In genomic region chr17:33436321-33436720, GRCh38 we compare ENCODE assay signal across 17 cellular contexts.
DNase-seq lines count a peak whose midpoint lies in the region; TF ChIP-seq lines count a peak whose summit lies in the region.
"Had no signal": no experiment of that assay in that cellular context is flagged by ENCODE, and none has a peak within 500 bp of the region (broad histone marks: within the 10 kb centered on the region; RNA-seq: fewer than 3 reads in every experiment).

No MANE protein-coding gene starts in this region.

- no peaks in the 10 kb centered on the region for H3K9me3 Mint-ChIP-seq in activated T-helper 1 cell treated with anti-CD3 and anti-CD28 coated beads, Interleukin-12 subunit alpha, Interleukin-12 subunit beta, Interleukin-2, Interleukin-4 antibody, amounts not matched to agents 30 ng/mL and 10 ng/mL and 1 ng/mL, durations not matched to agents 14 hours and 24 hours and 36 hours
- H3K9me3 Mint-ChIP-seq: T-helper 1 cell treated with Interleukin-12 subunit alpha and Interleukin-12 subunit beta and Interleukin-4 antibody, amounts not matched to agents 30 μg/mL and 1 μg/mL, for 36 hours had no signal

- H3K36me3 Mint-ChIP-seq in activated T-helper 1 cell treated with anti-CD3 and anti-CD28 coated beads, Interleukin-12 subunit alpha, Interleukin-12 subunit beta, Interleukin-2, Interleukin-4 antibody, amounts not matched to agents 30 ng/mL and 10 ng/mL and 1 ng/mL, durations not matched to agents 14 hours and 24 hours and 36 hours (ENCODE audit: low read depth), result no peaks in the 10 kb centered on the region
- H3K36me3 Mint-ChIP-seq: memory B cell had no signal

- DNase-seq in CD1c-positive myeloid dendritic cell (ENCODE audit: extremely low spot score), result peak; percentile 1
- peak; percentile 17 for DNase-seq in MV-4-11 (lab: John Stamatoyannopoulos, UW)
- DNase-seq in cardiac fibroblast (ENCODE audit: low read depth in 2 of 2), result peak; percentile 8 to 24
- no peak for DNase-seq in testis
- no peak for DNase-seq in activated T-helper 1 cell treated with anti-CD3 and anti-CD28 coated beads, Interleukin-12 subunit alpha, Interleukin-12 subunit beta, Interleukin-2, Interleukin-4 antibody, amounts not matched to agents 30 ng/mL and 10 ng/mL and 1 ng/mL, durations not matched to agents 14 hours and 24 hours and 36 hours (ENCODE audit: low spot score)
- DNase-seq in activated naive CD4-positive, alpha-beta T cell treated with Interleukin-2 at 50 U/mL for 16 hours, result no peak
- no peak for DNase-seq in DMS 273 (lab: John Stamatoyannopoulos, UW; ENCODE audit: unreplicated experiment)
- DNase-seq: activated CD4-positive, CD25-positive, alpha-beta regulatory T cell; activated CD8-positive, alpha-beta memory T cell treated with anti-CD3 and anti-CD28 coated beads for 24 hours; amygdala; DMS 273 treated with DMSO at 0.1 percent for 48 hours; NCI-H2107; retina; substantia nigra had no signal

- H3K27me3 Mint-ChIP-seq in activated T-helper 1 cell treated with anti-CD3 and anti-CD28 coated beads, Interleukin-12 subunit alpha, Interleukin-12 subunit beta, Interleukin-2, Interleukin-4 antibody, amounts not matched to agents 30 ng/mL and 10 ng/mL and 1 ng/mL, durations not matched to agents 14 hours and 24 hours and 36 hours (ENCODE audit: insufficient read depth), result peaks cover 2% of the 10 kb centered on the region
- H3K27me3 Mint-ChIP-seq: memory B cell had no signal

- H3K27me3 ChIP-seq in testis, result no peaks in the 10 kb centered on the region

- no peak overlapping the region for H3K4me3 Mint-ChIP-seq in activated T-helper 1 cell treated with anti-CD3 and anti-CD28 coated beads, Interleukin-12 subunit alpha, Interleukin-12 subunit beta, Interleukin-2, Interleukin-4 antibody, amounts not matched to agents 30 ng/mL and 10 ng/mL and 1 ng/mL, durations not matched to agents 14 hours and 24 hours and 36 hours
- H3K4me3 Mint-ChIP-seq: memory B cell; T-helper 1 cell treated with Interleukin-12 subunit alpha and Interleukin-12 subunit beta and Interleukin-4 antibody, amounts not matched to agents 30 μg/mL and 1 μg/mL, for 36 hours had no signal

- no peaks in the 10 kb centered on the region for H3K4me1 Mint-ChIP-seq in activated T-helper 1 cell treated with anti-CD3 and anti-CD28 coated beads, Interleukin-12 subunit alpha, Interleukin-12 subunit beta, Interleukin-2, Interleukin-4 antibody, amounts not matched to agents 30 ng/mL and 10 ng/mL and 1 ng/mL, durations not matched to agents 14 hours and 24 hours and 36 hours (ENCODE audit: low read depth)
- H3K4me1 Mint-ChIP-seq: memory B cell had no signal

- TF ChIP-seq CTCF in cardiac fibroblast (IDR thresholded peaks at IDR 0.05; ENCODE audit: low read depth, low read length) (no peak), testis (IDR thresholded peaks at IDR 0.05) (no peak)

- H3K27ac ChIP-seq in mesodermal cell (ENCODE audit: low read depth, low read length, severe bottlenecking) (peak overlapping the region; percentile 92), testis (no peak overlapping the region)

- 74 to 100% methylated on average over 2 of the region's 3 CpGs for WGBS in mesodermal cell (ENCODE audit: insufficient coverage in 2 of 2), 2 experiments
- 74 to 86% methylated on average over 3 of the region's 3 CpGs for WGBS in testis, 2 donors

- H3K4me1 ChIP-seq in mesodermal cell (ENCODE audit: control insufficient read depth, insufficient read depth, low read length, poor library complexity, severe bottlenecking), result peaks cover 12% of the 10 kb centered on the region
- no peaks in the 10 kb centered on the region for H3K4me1 ChIP-seq in testis

- TF ChIP-seq POLR2A in testis (IDR thresholded peaks at IDR 0.05), result no peak

- no peaks in the 10 kb centered on the region for H3K36me3 ChIP-seq in mesodermal cell (ENCODE audit: control insufficient read depth, insufficient read depth, low read length)
- H3K36me3 ChIP-seq in testis (ENCODE audit: low read depth, missing control alignments), result no peaks in the 10 kb centered on the region

- H3K9me3 ChIP-seq in mesodermal cell (ENCODE audit: control insufficient read depth, low read length), result no peaks in the 10 kb centered on the region
- H3K9me3 ChIP-seq in testis, result no peaks in the 10 kb centered on the region

- H3K4me3 ChIP-seq in cardiac fibroblast (replicated peaks in 1 of 2; ENCODE audit: low read depth in 2 of 2, low read length in 2 of 2) (no peak overlapping the region), mesodermal cell (ENCODE audit: extremely low read depth, insufficient read depth, low read length, poor library complexity, severe bottlenecking) (no peak overlapping the region), testis (no peak overlapping the region)

- no peak overlapping the region for H3K27ac Mint-ChIP-seq in activated T-helper 1 cell treated with anti-CD3 and anti-CD28 coated beads, Interleukin-12 subunit alpha, Interleukin-12 subunit beta, Interleukin-2, Interleukin-4 antibody, amounts not matched to agents 30 ng/mL and 10 ng/mL and 1 ng/mL, durations not matched to agents 14 hours and 24 hours and 36 hours
- H3K27ac Mint-ChIP-seq: memory B cell; T-helper 1 cell treated with Interleukin-12 subunit alpha and Interleukin-12 subunit beta and Interleukin-4 antibody, amounts not matched to agents 30 μg/mL and 1 μg/mL, for 36 hours had no signal

- intact Hi-C loops in testis (cut with DNase I; ENCODE audit: low total_unique reads), result no loop called here
- intact Hi-C loops in activated T-helper 1 cell treated with anti-CD3 and anti-CD28 coated beads, Interleukin-12 subunit alpha, Interleukin-12 subunit beta, Interleukin-2, Interleukin-4 antibody, amounts not matched to agents 30 ng/mL and 10 ng/mL and 1 ng/mL, durations not matched to agents 14 hours and 24 hours and 36 hours (cut with micrococcal nuclease), result no loop called here

Comparison
In these comparisons a context has a peak if more than half of its experiments do, and no peak if none do; other contexts are left out.
1. DNase-seq: peak in CD1c-positive myeloid dendritic cell (single experiment), MV-4-11 (single experiment) and cardiac fibroblast (2 of 2); none in testis (single experiment), activated T-helper 1 cell treated with anti-CD3 and anti-CD28 coated beads, Interleukin-12 subunit alpha, Interleukin-12 subunit beta, Interleukin-2, Interleukin-4 antibody, amounts not matched to agents 30 ng/mL and 10 ng/mL and 1 ng/mL, durations not matched to agents 14 hours and 24 hours and 36 hours (single experiment), activated naive CD4-positive, alpha-beta T cell treated with Interleukin-2 at 50 U/mL for 16 hours (single experiment) and DMS 273 (single experiment).